ENCODE assay signal across 1 cellular context in genomic region chr12:14260011-14260993, GRCh38.
TF ChIP-seq lines count a peak whose summit lies in the region.

No MANE protein-coding gene starts in this region.

TF ChIP-seq in K562, 482 proteins besides CTCF, POLR2A, EP300 and RAD21 (continued from another document and continues in another):
- peak; percentile 53; the same call in 1 of the 2 replicates for TF ChIP-seq CHAMP1 (IDR thresholded peaks at IDR 0.05)
- TF ChIP-seq TFAM (CRISPR knock-in tag; conservative IDR thresholded peaks at IDR 0.05) = no peak
- TF ChIP-seq ZNF347 (CRISPR knock-in tag; IDR thresholded peaks at IDR 0.05; ENCODE audit: low read depth) = no peak
- TF ChIP-seq ZNF224 (CRISPR knock-in tag; IDR thresholded peaks at IDR 0.05) = no peak
- TF ChIP-seq HMG20B (CRISPR knock-in tag; IDR thresholded peaks at IDR 0.05) = no peak
- TF ChIP-seq KLF13 (tag; IDR thresholded peaks at IDR 0.05; ENCODE audit: borderline replicate concordance, low read depth) = peak; percentile 58; the same call in 1 of the 2 replicates
- no peak for TF ChIP-seq FOXJ2 (tag; IDR thresholded peaks at IDR 0.05)
- TF ChIP-seq KLF16 (IDR thresholded peaks at IDR 0.05) = peak; percentile 89; the same call in 1 of the 2 replicates
- TF ChIP-seq XRCC3 (IDR thresholded peaks at IDR 0.05) = no peak
- TF ChIP-seq ZNF551 (CRISPR knock-in tag; IDR thresholded peaks at IDR 0.05) = no peak
- no peak for TF ChIP-seq SRF (CRISPR knock-in tag; IDR thresholded peaks at IDR 0.05)
- no peak for TF ChIP-seq EZH2 (IDR thresholded peaks at IDR 0.05; ENCODE audit: borderline replicate concordance, low read depth, low read length)
- no peak for TF ChIP-seq NEUROD1 (IDR thresholded peaks at IDR 0.05; ENCODE audit: borderline replicate concordance, low read depth, low read length, partially characterized antibody)
- no peak for TF ChIP-seq ETS1 (conservative IDR thresholded peaks at IDR 0.05; ENCODE audit: control insufficient read depth, low read depth, low read length)
- TF ChIP-seq CBX1 (IDR thresholded peaks at IDR 0.05; ENCODE audit: low read depth) = peak; percentile 58; the same call in 1 of the 2 replicates
- no peak for TF ChIP-seq E2F4 (CRISPR knock-in tag; IDR thresholded peaks at IDR 0.05; ENCODE audit: low read depth)
- TF ChIP-seq TOE1 (IDR thresholded peaks at IDR 0.05; ENCODE audit: borderline replicate concordance) = 0 out of 2 replicates have a peak, but pooled peaks have one; percentile 33
- no peak for TF ChIP-seq TOE1 (CRISPR knock-in tag; IDR thresholded peaks at IDR 0.05; ENCODE audit: borderline replicate concordance, low read depth)
- peak; percentile 44 for TF ChIP-seq FOSL1 (tag; conservative IDR thresholded peaks at IDR 0.05)
- TF ChIP-seq PREB (CRISPR knock-in tag; IDR thresholded peaks at IDR 0.05) = no peak
- peak; percentile 78 for TF ChIP-seq ZFX (CRISPR knock-in tag; IDR thresholded peaks at IDR 0.05)
- TF ChIP-seq TAF15 (IDR thresholded peaks at IDR 0.05; ENCODE audit: low read depth, low read length) = no peak
- TF ChIP-seq RBM39 (optimal IDR thresholded peaks at IDR 0.05; ENCODE audit: low read depth, low read length) = no peak
- TF ChIP-seq SMAD4 (CRISPR knock-in tag; conservative IDR thresholded peaks at IDR 0.05) = 0 out of 2 replicates have a peak, but pooled peaks have one; percentile 49
- TF ChIP-seq ZBTB17 (CRISPR knock-in tag; IDR thresholded peaks at IDR 0.05) = peak; percentile 17; the same call in 1 of the 2 replicates
- no peak for TF ChIP-seq DIDO1 (tag; IDR thresholded peaks at IDR 0.05; ENCODE audit: low read depth)
- TF ChIP-seq ZBTB9 (CRISPR knock-in tag; IDR thresholded peaks at IDR 0.05) = no peak
- TF ChIP-seq NKRF (IDR thresholded peaks at IDR 0.05; ENCODE audit: borderline replicate concordance) = no peak
- TF ChIP-seq BCOR (IDR thresholded peaks at IDR 0.05) = 0 out of 2 replicates have a peak, but pooled peaks have one; percentile 41
- TF ChIP-seq CREB5 (CRISPR knock-in tag; IDR thresholded peaks at IDR 0.05) = no peak
- no peak for TF ChIP-seq ZBTB43 (CRISPR knock-in tag; IDR thresholded peaks at IDR 0.05)
- no peak for TF ChIP-seq REST (CRISPR knock-in tag; IDR thresholded peaks at IDR 0.05; ENCODE audit: low read depth)
- no peak for TF ChIP-seq DEAF1 (CRISPR knock-in tag; IDR thresholded peaks at IDR 0.05)
- peak in 1 of 2 experiments; percentile 33; a peak in 1 of 4 replicates for TF ChIP-seq MLLT1 (IDR thresholded peaks at IDR 0.05)
- no peak for TF ChIP-seq ZBTB5 (IDR thresholded peaks at IDR 0.05)
- peak; percentile 57; the same call in 1 of the 2 replicates for TF ChIP-seq LCOR (CRISPR knock-in tag; IDR thresholded peaks at IDR 0.05)
- peak; percentile 75 for TF ChIP-seq BHLHE40 (IDR thresholded peaks at IDR 0.05; ENCODE audit: low read length)
- no peak for TF ChIP-seq ETS2 (tag; IDR thresholded peaks at IDR 0.05; ENCODE audit: borderline replicate concordance, poor library complexity, severe bottlenecking)
